9 cellular contexts compared by ENCODE assay signal in the genomic region with DNA sequence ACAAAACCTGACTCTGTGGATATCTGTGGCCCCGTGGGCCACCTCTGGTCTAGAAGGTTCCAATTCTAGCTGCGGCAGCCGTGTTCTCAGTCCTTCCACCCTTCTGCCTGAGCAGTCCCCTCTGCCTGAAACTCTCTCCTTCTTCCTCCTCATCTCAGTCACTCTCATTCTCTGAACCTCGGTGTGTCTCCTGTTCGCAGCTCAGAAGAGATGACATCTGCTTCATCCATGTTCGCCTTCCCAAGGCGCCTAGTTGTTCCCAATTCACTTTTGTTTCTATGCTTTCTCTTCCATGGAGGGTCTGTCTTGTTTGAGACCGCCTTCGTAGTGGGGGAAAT.
A peak's percentile ranks its signal among the peaks of the same experiment; 100 is the strongest.
DNase-seq lines count a peak whose midpoint lies in the region; ATAC-seq and TF ChIP-seq lines count a peak whose summit lies in the region.
"Had no signal": no experiment of that assay in that cellular context is flagged by ENCODE, and none has a peak within 500 bp of the region (broad histone marks: within the 10 kb centered on the region; RNA-seq: fewer than 3 reads in every experiment).

No MANE protein-coding gene starts in this region.

- H3K4me3 ChIP-seq in mammary epithelial cell (replicated peaks in 1 of 3; ENCODE audit: insufficient read depth in 1 of 3, low read depth in 2 of 3, low read length in 3 of 3) (no peak overlapping the region), parathyroid adenoma (ENCODE audit: low read depth, low read length) (no peak overlapping the region)

- ATAC-seq in HG02852 (IDR thresholded peaks at IDR 0.05; ENCODE audit: unreplicated experiment) = peak; percentile 48
- no peak for ATAC-seq in GM19324 (IDR thresholded peaks at IDR 0.05; ENCODE audit: low FRiP score, unreplicated experiment)

- H2AFZ ChIP-seq in mammary epithelial cell (ENCODE audit: low read depth, low read length) = peak overlapping the region; percentile 83
- H2AFZ ChIP-seq in parathyroid adenoma = no peak overlapping the region

- in situ Hi-C loops in mammary epithelial cell (cut with MboI; ENCODE audit: low sequenced_read_pairs in 2 of 2) = no loop called here

- CTCF ChIA-PET in mammary epithelial cell (lab: Charles Lee; ENCODE audit: low non-redundant PET) = no interaction called here

- no peak for TF ChIP-seq CTCF in mammary epithelial cell (conservative IDR thresholded peaks at IDR 0.05 in 1 of 2, IDR thresholded peaks at IDR 0.05 in 1 of 2; ENCODE audit: extremely low read depth in 1 of 2, insufficient read depth in 1 of 2, low read depth in 1 of 2, low read length in 2 of 2)
- no peak for TF ChIP-seq CTCF in parathyroid adenoma (IDR thresholded peaks at IDR 0.05)

- H3K4me2 ChIP-seq in mammary epithelial cell (ENCODE audit: insufficient read depth, low read depth, low read length) = peak overlapping the region; percentile 69
- H3K4me2 ChIP-seq in parathyroid adenoma (ENCODE audit: low read length) = no peak overlapping the region

- H3K9me3 ChIP-seq in mammary epithelial cell (replicated peaks; ENCODE audit: insufficient read depth, low read length) (no peaks in the 10 kb centered on the region), parathyroid adenoma (ENCODE audit: control insufficient read depth, low read length) (no peaks in the 10 kb centered on the region)

- H3K27me3 ChIP-seq in mammary epithelial cell (ENCODE audit: insufficient read depth, low read length) (no peaks in the 10 kb centered on the region), parathyroid adenoma (ENCODE audit: control insufficient read depth, insufficient read depth, low read length) (no peaks in the 10 kb centered on the region)

- DNase-seq in ELR (ENCODE audit: low read depth) (peak; percentile 46), mammary epithelial cell (no peak), HuH-7 (ENCODE audit: low spot score) (no peak), NCI-H82 treated with DMSO at 0.1 percent for 48 hours (lab: John Stamatoyannopoulos, UW; ENCODE audit: unreplicated experiment) (no peak), cerebellum (ENCODE audit: low spot score) (no peak)
- DNase-seq: activated naive CD8-positive, alpha-beta T cell treated with anti-CD3 and anti-CD28 coated beads, Interleukin-2, amount 10 ng/mL, durations not matched to agents 7 days and 5 days had no signal

- peaks cover 24% of the 10 kb centered on the region for H3K4me1 ChIP-seq in mammary epithelial cell (ENCODE audit: insufficient read depth, low read length)
- no peaks in the 10 kb centered on the region for H3K4me1 ChIP-seq in parathyroid adenoma

- intact Hi-C loops in mammary epithelial cell (cut with micrococcal nuclease) = loop anchor here (2.0 kb wide), 1 partner anchor 15 kb away; no protein-coding TSS in a partner anchor

- no peaks in the 10 kb centered on the region for H3K36me3 ChIP-seq in mammary epithelial cell (ENCODE audit: insufficient read depth, low read length)
- no peaks in the 10 kb centered on the region for H3K36me3 ChIP-seq in parathyroid adenoma (ENCODE audit: control insufficient read depth, insufficient read depth, low read length)

- H3K27ac ChIP-seq in mammary epithelial cell (ENCODE audit: insufficient read depth, low read depth, low read length) = no peak overlapping the region
- peak overlapping the region; percentile 49 for H3K27ac ChIP-seq in parathyroid adenoma

- no peaks in the 10 kb centered on the region for H4K20me1 ChIP-seq in mammary epithelial cell (ENCODE audit: insufficient read depth, low read length)

- H3K79me2 ChIP-seq in mammary epithelial cell (ENCODE audit: insufficient read depth, low read length) (no peaks in the 10 kb centered on the region), parathyroid adenoma (no peaks in the 10 kb centered on the region)

- 69% methylated on average over 9 of the region's 9 CpGs for WGBS in mammary epithelial cell (ENCODE audit: low coverage, missing lambda C conversion rate)

- dilution Hi-C loops in mammary epithelial cell (cut with HindIII; ENCODE audit: low sequenced_read_pairs) = no loop called here

- H3K9ac ChIP-seq in mammary epithelial cell (ENCODE audit: insufficient read depth, low read length) = no peak overlapping the region
- H3K9ac ChIP-seq in parathyroid adenoma = no peak overlapping the region

- no TSS peak for BruUV-seq in mammary epithelial cell (replicated peaks; lab: Mats Ljungman, UMichigan)
